Comparison of ENCODE assay signal across 7 cellular contexts in the genomic region with DNA sequence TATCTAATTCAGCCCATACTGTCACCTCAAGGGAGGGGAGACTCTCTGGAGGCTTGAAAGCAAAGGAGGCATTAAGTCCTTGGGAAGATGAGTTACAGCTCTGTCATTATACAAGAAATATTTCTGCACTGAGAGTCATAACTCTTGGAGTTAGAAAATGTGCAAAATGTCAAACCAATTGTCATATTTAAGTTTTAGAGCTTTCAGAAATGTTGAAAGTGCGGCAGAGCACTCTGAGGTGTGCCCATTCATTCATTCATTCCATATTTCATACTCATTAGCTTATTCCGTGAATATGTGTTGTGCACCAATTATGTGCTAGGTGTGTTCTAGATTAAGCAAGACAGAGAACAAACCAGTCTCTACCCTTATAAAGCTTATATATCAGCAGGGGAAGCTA.
"Had no signal": no experiment of that assay in that cellular context is flagged by ENCODE, and none has a peak within 500 bp of the region (broad histone marks: within the 10 kb centered on the region; RNA-seq: fewer than 3 reads in every experiment).

No MANE protein-coding gene starts in this region.

- H3K27ac ChIP-seq: HL-60, KMS-11 had no signal

- DNase-seq: IMR-90, KBM-7, KG1 had no signal

- H3K9ac ChIP-seq: KMS-11 had no signal

- ATAC-seq: HepG2, K562 had no signal

- H3K4me3 ChIP-seq: K562 had no signal

- H3K4me2 ChIP-seq: KMS-11 had no signal
